ENCODE assay signal across 8 cellular contexts in the genomic region with DNA sequence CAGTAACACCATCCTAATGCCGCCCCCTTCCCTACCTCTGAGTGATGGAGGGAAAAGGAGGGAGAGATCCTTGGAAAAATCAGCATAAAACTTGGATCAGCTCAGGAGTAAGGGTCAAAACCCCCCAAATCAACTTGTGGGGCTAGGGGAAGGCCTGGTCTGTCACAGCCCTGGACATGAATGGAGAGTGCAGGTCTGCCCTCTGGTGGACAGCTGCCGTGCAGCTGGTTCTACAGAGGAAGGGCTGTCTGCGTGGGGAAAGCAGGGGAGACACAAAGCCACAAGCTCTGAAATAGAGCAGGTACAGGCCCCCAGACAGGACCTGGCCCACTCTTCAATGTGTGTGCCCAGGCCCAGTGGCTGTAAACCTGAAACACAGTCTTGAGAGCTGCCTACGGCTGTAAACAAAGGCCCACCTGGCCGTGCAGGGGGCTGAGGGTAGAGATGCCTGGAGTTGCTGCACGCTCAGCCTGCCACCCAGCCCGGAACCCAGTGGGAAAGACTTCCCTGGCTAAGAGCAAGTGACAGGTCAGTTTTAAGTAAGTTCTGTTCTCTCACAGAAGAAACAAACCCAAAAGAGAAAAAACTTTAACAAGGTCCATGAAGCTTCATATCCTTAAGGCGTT. TPM values are rescaled to one million over a fixed set of nuclear protein-coding genes. Genes with fewer than 3 reads are reported as not detected.
DNase-seq lines count a peak whose midpoint lies in the region; ATAC-seq and TF ChIP-seq lines count a peak whose summit lies in the region.

No MANE protein-coding gene starts in this region.

- H3K4me2 ChIP-seq in SU-DHL-6 (ENCODE audit: low read depth, low read length, poor library complexity, severe bottlenecking) (no peak overlapping the region), smooth muscle cell (no peak overlapping the region)

- no peaks in the 10 kb centered on the region for H3K9me3 Mint-ChIP-seq in CD8-positive, alpha-beta memory T cell

- peaks cover 2 to 9% (median 4%) of the 10 kb centered on the region in 3 donors for H3K4me1 Mint-ChIP-seq in CD8-positive, alpha-beta memory T cell

- intact Hi-C loops in adrenal gland (cut with DNase I): loop anchor here (5.0 to 10.0 kb wide), 3 partner anchors 135 to 323 kb away; a partner anchor contains a TSS

- H3K36me3 Mint-ChIP-seq in CD8-positive, alpha-beta memory T cell: peaks cover 0 to 92% (median 12%) of the 10 kb centered on the region in 3 donors

- POLR2A ChIA-PET in CD8-positive, alpha-beta memory T cell (lab: Charles Lee): interaction anchor here (1.2 to 1.3 kb wide), 2 partner anchors 11 to 15 kb away, joined by 3 read pairs; no protein-coding TSS in a partner anchor

- WGBS in adrenal gland, 4 donors: 50 to 72% (median 69%) methylated on average over 5 to 8 of the region's 8 CpGs
- WGBS in smooth muscle cell (ENCODE audit: low lambda C conversion rate): 74% methylated on average over 8 of the region's 8 CpGs

- no peaks in the 10 kb centered on the region for H3K4me1 ChIP-seq in CD8-positive, alpha-beta memory T cell (ENCODE audit: insufficient read depth, low read length)
- H3K4me1 ChIP-seq in adrenal gland (replicated peaks in 1 of 2) (no peaks in the 10 kb centered on the region), smooth muscle cell (ENCODE audit: low read depth) (no peaks in the 10 kb centered on the region)

- H3F3A ChIP-seq in SU-DHL-6 (ENCODE audit: insufficient read depth) (no peaks in the 10 kb centered on the region), smooth muscle cell (ENCODE audit: low read depth) (peaks cover 4% of the 10 kb centered on the region)

- H3K9me3 ChIP-seq in CD8-positive, alpha-beta memory T cell (ENCODE audit: low read length): no peaks in the 10 kb centered on the region
- no peaks in the 10 kb centered on the region for H3K9me3 ChIP-seq in SU-DHL-6 (ENCODE audit: insufficient read depth, low read length)
- no peaks in the 10 kb centered on the region for H3K9me3 ChIP-seq in adrenal gland (replicated peaks in 1 of 3)
- H3K9me3 ChIP-seq in smooth muscle cell (replicated peaks; ENCODE audit: low read depth): no peaks in the 10 kb centered on the region

- H3K9ac ChIP-seq in SU-DHL-6 (ENCODE audit: low read length) (no peak overlapping the region), smooth muscle cell (ENCODE audit: low read depth) (no peak overlapping the region)

- TF ChIP-seq POLR2A in adrenal gland (IDR thresholded peaks at IDR 0.05): no peak

- peak; percentile 27 to 60 (median 38) for DNase-seq in CD8-positive, alpha-beta memory T cell
- DNase-seq in adrenal gland: peak in 6 of 7 donors; percentile 56 to 83 (median 72)
- DNase-seq in hepatic stellate cell (ENCODE audit: low spot score): peak; percentile 79
- DNase-seq in smooth muscle cell (lab: John Stamatoyannopoulos, UW; ENCODE audit: unreplicated experiment): no peak

- H3K4me3 Mint-ChIP-seq in CD8-positive, alpha-beta memory T cell: peak overlapping the region in 1 of 7 donors; percentile 68

- H3K36me3 ChIP-seq in CD8-positive, alpha-beta memory T cell (ENCODE audit: insufficient read depth, low read length): peaks cover 57% of the 10 kb centered on the region
- no peaks in the 10 kb centered on the region for H3K36me3 ChIP-seq in SU-DHL-6 (ENCODE audit: low read length)
- H3K36me3 ChIP-seq in adrenal gland (replicated peaks in 1 of 2): peaks cover 0 to 98% of the 10 kb centered on the region in 2 donors
- no peaks in the 10 kb centered on the region for H3K36me3 ChIP-seq in smooth muscle cell (ENCODE audit: low read depth)

- H3K9me2 ChIP-seq in SU-DHL-6 (replicated peaks; ENCODE audit: insufficient read depth, low read length): no peaks in the 10 kb centered on the region

- H3K27ac ChIP-seq in CD8-positive, alpha-beta memory T cell (ENCODE audit: low read depth, low read length): no peak overlapping the region
- H3K27ac ChIP-seq in SU-DHL-6 (ENCODE audit: low read depth, low read length): no peak overlapping the region
- no peak overlapping the region for H3K27ac ChIP-seq in adrenal gland
- no peak overlapping the region for H3K27ac ChIP-seq in smooth muscle cell (ENCODE audit: low read depth)

- H3K27me3 Mint-ChIP-seq in CD8-positive, alpha-beta memory T cell: no peaks in the 10 kb centered on the region

- H4K20me1 ChIP-seq in SU-DHL-6 (ENCODE audit: low read depth, low read length): no peaks in the 10 kb centered on the region
- peaks cover 87% of the 10 kb centered on the region for H4K20me1 ChIP-seq in smooth muscle cell (ENCODE audit: low read depth)

- no peak overlapping the region for H3K4me3 ChIP-seq in CD8-positive, alpha-beta memory T cell (ENCODE audit: low read length)
- no peak overlapping the region for H3K4me3 ChIP-seq in SU-DHL-6 (ENCODE audit: insufficient read depth, low read length, poor library complexity, severe bottlenecking)
- H3K4me3 ChIP-seq in adrenal gland: no peak overlapping the region
- no peak overlapping the region for H3K4me3 ChIP-seq in smooth muscle cell

- ATAC-seq in HG02885 (IDR thresholded peaks at IDR 0.05; ENCODE audit: poor library complexity, unreplicated experiment) (peak; percentile 36), GM19035 (IDR thresholded peaks at IDR 0.05; ENCODE audit: unreplicated experiment) (no peak), HG02642 (IDR thresholded peaks at IDR 0.05; ENCODE audit: poor library complexity, unreplicated experiment) (no peak)

- H2AFZ ChIP-seq in SU-DHL-6 (ENCODE audit: low read depth, low read length, severe bottlenecking) (no peak overlapping the region), smooth muscle cell (ENCODE audit: low read depth) (no peak overlapping the region)

- CTCF ChIA-PET in CD8-positive, alpha-beta memory T cell (lab: Charles Lee): interaction anchor here (0.6 to 16.2 kb wide), 28 partner anchors 9 to 318 kb away, joined by 3 to 180 read pairs (median 4); a partner anchor contains a TSS

- no peaks in the 10 kb centered on the region for H3K27me3 ChIP-seq in CD8-positive, alpha-beta memory T cell (ENCODE audit: insufficient read depth, low read length, poor library complexity, severe bottlenecking)
- H3K27me3 ChIP-seq in SU-DHL-6 (ENCODE audit: low read length) (no peaks in the 10 kb centered on the region), adrenal gland (no peaks in the 10 kb centered on the region), smooth muscle cell (ENCODE audit: low read depth) (no peaks in the 10 kb centered on the region)

- TF ChIP-seq CTCF in SU-DHL-6 (IDR thresholded peaks at IDR 0.05; ENCODE audit: insufficient read depth, low read length, poor library complexity, severe bottlenecking) (peak; percentile 89), adrenal gland (IDR thresholded peaks at IDR 0.05) (peak; percentile 55 to 75 (median 64)), smooth muscle cell (IDR thresholded peaks at IDR 0.05; ENCODE audit: borderline replicate concordance, insufficient read depth, poor library complexity, severe bottlenecking) (peak; percentile 65)

- no peaks in the 10 kb centered on the region for H3K79me2 ChIP-seq in SU-DHL-6 (ENCODE audit: insufficient read depth, low read length)
- no peaks in the 10 kb centered on the region for H3K79me2 ChIP-seq in smooth muscle cell (ENCODE audit: low read depth)

- H3K27ac Mint-ChIP-seq in CD8-positive, alpha-beta memory T cell: peak overlapping the region in 4 of 8 donors; percentile 12 to 43 (median 18)

RNA-seq across cellular contexts. Expression of a gene that starts 16.4 kb away (rescaled TPM):
- 100 to 1,000 TPM in 1 of 2 experiments, 10 to 100 TPM in 1; 96.8 to 101 TPM for total RNA-seq in CD8-positive, alpha-beta memory T cell
- 84.7 TPM for polyA plus RNA-seq in CD8-positive, alpha-beta memory T cell
- total RNA-seq in adrenal gland (100 to 1,000 TPM in 2 of 8 donors, 10 to 100 TPM in 6; 26.2 to 123 (median 59.8) TPM), smooth muscle cell (92.4 and 105 TPM in 2 replicates)
- polyA plus RNA-seq in adrenal gland (100 to 1,000 TPM in 2 of 3 donors, 10 to 100 TPM in 1; 71.2 to 160 (median 123) TPM), smooth muscle cell (68.8 and 72.6 TPM in 2 replicates)
